21 cellular contexts compared by ENCODE assay signal in the genomic region with DNA sequence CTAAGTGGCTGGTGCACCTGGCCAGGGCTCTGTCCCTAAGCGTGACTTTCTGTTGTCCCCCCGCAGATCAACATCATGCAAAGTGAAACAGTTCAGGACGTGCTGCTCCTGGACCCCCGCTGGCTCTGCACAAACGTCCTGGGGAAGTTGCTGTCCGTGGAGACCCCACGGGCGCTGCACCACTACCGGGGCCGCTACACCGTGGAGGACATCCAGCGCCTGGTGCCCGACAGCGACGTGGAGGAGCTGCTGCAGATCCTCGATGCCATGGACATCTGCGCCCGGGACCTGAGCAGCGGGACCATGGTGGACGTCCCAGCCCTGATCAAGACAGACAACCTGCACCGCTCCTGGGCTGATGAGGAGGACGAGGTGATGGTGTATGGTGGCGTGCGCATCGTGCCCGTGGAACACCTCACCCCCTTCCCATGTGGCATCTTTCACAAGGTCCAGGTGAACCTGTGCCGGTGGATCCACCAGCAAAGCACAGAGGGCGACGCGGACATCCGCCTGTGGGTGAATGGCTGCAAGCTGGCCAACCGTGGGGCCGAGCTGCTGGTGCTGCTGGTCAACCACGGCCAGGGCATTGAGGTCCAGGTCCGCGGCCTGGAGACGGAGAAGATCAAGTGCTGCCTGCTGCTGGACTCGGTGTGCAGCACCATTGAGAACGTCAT.
"Had no signal": no experiment of that assay in that cellular context is flagged by ENCODE, and none has a peak within 500 bp of the region (broad histone marks: within the 10 kb centered on the region; RNA-seq: fewer than 3 reads in every experiment).

No MANE protein-coding gene starts in this region.

- ATAC-seq: heart left ventricle; naive thymus-derived CD8-positive, alpha-beta T cell; stimulated activated naive B cell treated with anti-CD40 and anti-IgM and Interleukin-4, amounts not matched to agents 10 μg/mL and 1 μg/mL and 100 μg/mL, for 72 hours; stimulated activated naive CD8-positive, alpha-beta T cell treated with anti-CD3 and anti-CD28 coated beads, Interleukin-15, Interleukin-2, amounts not matched to agents 100 U/mL and 50 U/mL, for 24 hours had no signal

- H3K27me3 ChIP-seq: heart left ventricle, neutrophil, ovary, right atrium auricular region, right lobe of liver, stomach, testis, thyroid gland, transverse colon, vagina had no signal

- H3K27ac ChIP-seq: heart left ventricle, left ventricle myocardium inferior, neutrophil, ovary, right atrium auricular region, right lobe of liver, skin epidermis, stomach, testis, thyroid gland, transverse colon, vagina had no signal

- H3K4me1 ChIP-seq: left ventricle myocardium inferior, right atrium auricular region, stomach, testis, thyroid gland, transverse colon, vagina had no signal

- H3K4me3 ChIP-seq: heart left ventricle, left ventricle myocardium inferior, ovary, right atrium auricular region, right lobe of liver, skin epidermis, stomach, testis, thyroid gland, transverse colon, vagina had no signal

- H3K36me3 ChIP-seq: left ventricle myocardium inferior, ovary, right atrium auricular region, transverse colon, vagina had no signal

- H3K9me3 ChIP-seq: heart left ventricle, left ventricle myocardium inferior, neutrophil, ovary, right atrium auricular region, right lobe of liver, stomach, testis, thyroid gland, transverse colon, vagina had no signal

- DNase-seq: heart left ventricle; hypothalamus; islet precursor cell; left ventricle myocardium inferior; naive thymus-derived CD8-positive, alpha-beta T cell; ovary; right lobe of liver; stimulated activated CD4-positive, alpha-beta T cell treated with anti-CD3 and anti-CD28 coated beads, Interleukin-12 subunit alpha, Interleukin-12 subunit beta, amount 100 ng/mL, for 4 hours; stimulated activated CD4-positive, alpha-beta T cell treated with anti-CD3 and anti-CD28 coated beads, Interleukin-15, amount 100 ng/mL, for 24 hours; stimulated activated CD4-positive, alpha-beta T cell treated with anti-CD3 and anti-CD28 coated beads, Interleukin-2, amount 100 ng/mL, for 24 hours; stimulated activated CD4-positive, alpha-beta T cell treated with anti-CD3 and anti-CD28 coated beads, Interleukin-4, amount 100 ng/mL, for 1 hour; stimulated activated naive B cell treated with anti-CD40 and anti-IgM and Interleukin-4, amounts not matched to agents 10 μg/mL and 1 μg/mL and 100 μg/mL, for 72 hours; stimulated activated naive CD8-positive, alpha-beta T cell treated with anti-CD3 and anti-CD28 coated beads, Interleukin-15, Interleukin-2, amounts not matched to agents 100 U/mL and 50 U/mL, for 24 hours; stomach; testis; thyroid gland; transverse colon had no signal
